In genomic region chr2:171553236-171553635, GRCh38 we compare ENCODE assay signal across 11 cellular contexts.
"Had no signal": no experiment of that assay in that cellular context is flagged by ENCODE, and none has a peak within 500 bp of the region (broad histone marks: within the 10 kb centered on the region; RNA-seq: fewer than 3 reads in every experiment).

No MANE protein-coding gene starts in this region.

- H3K27me3 ChIP-seq: esophagus squamous epithelium, hepatocyte, neutrophil, right atrium auricular region had no signal

- H3K4me3 ChIP-seq: hepatocyte, right atrium auricular region, smooth muscle cell had no signal

- H3K4me1 ChIP-seq: right atrium auricular region had no signal

- H3K4me2 ChIP-seq: hepatocyte, smooth muscle cell had no signal

- H3K27ac ChIP-seq: esophagus squamous epithelium, hepatocyte, neutrophil, right atrium auricular region had no signal

- DNase-seq: esophagus squamous epithelium; foreskin melanocyte; kidney glomerular epithelial cell; naive thymus-derived CD4-positive, alpha-beta T cell; nephron progenitor cell; stimulated activated CD4-positive, alpha-beta T cell treated with anti-CD3 and anti-CD28 coated beads, Interleukin-2, amount 100 ng/mL, for 48 hours; stimulated activated naive CD4-positive, alpha-beta T cell treated with Interleukin-2 at 50 U/mL for 16 hours had no signal

- H3K79me2 ChIP-seq: hepatocyte had no signal

- H3K9me3 ChIP-seq: esophagus squamous epithelium, neutrophil, right atrium auricular region had no signal

- H2AFZ ChIP-seq: hepatocyte had no signal
